Comparison of ENCODE assay signal across 8 cellular contexts in genomic region chr17:15502315-15503112, GRCh38. TPM values are rescaled to one million over a fixed set of nuclear protein-coding genes. Genes with fewer than 3 reads are reported as not detected.
A peak's percentile ranks its signal among the peaks of the same experiment; 100 is the strongest.
DNase-seq lines count a peak whose midpoint lies in the region; ATAC-seq and TF ChIP-seq lines count a peak whose summit lies in the region.

No MANE protein-coding gene starts in this region.

- H3K27ac ChIP-seq in OCI-LY3 (ENCODE audit: low read length), result no peak overlapping the region

- H2AFZ ChIP-seq in OCI-LY3 (ENCODE audit: low read depth, low read length), result 0 out of 2 replicates have a peak overlapping the region, but pooled peaks have one; percentile 59

- H3K79me2 ChIP-seq in OCI-LY3 (ENCODE audit: low read length), result no peaks in the 10 kb centered on the region

- no peak overlapping the region for H3K27ac Mint-ChIP-seq in activated T-cell treated with anti-CD3 and anti-CD28 coated beads, Interleukin-2, amount 50 U/mL, for 72 hours
- H3K27ac Mint-ChIP-seq in natural killer cell, result peak overlapping the region in 1 of 2 donors; percentile 41
- H3K27ac Mint-ChIP-seq in stimulated activated naive B cell treated with anti-CD40 and anti-IgM and Interleukin-4, amounts not matched to agents 10 μg/mL and 1 μg/mL and 100 μg/mL, for 72 hours, result peak overlapping the region; percentile 43

- H3K4me3 ChIP-seq in OCI-LY3 (ENCODE audit: low read length), result peak overlapping the region; percentile 76

- H3K9me3 ChIP-seq in OCI-LY3 (ENCODE audit: insufficient read depth, low read length), result no peaks in the 10 kb centered on the region

- no peaks in the 10 kb centered on the region for H3K27me3 Mint-ChIP-seq in activated T-cell treated with anti-CD3 and anti-CD28 coated beads, Interleukin-2, amount 50 U/mL, for 72 hours (ENCODE audit: low read depth)
- H3K27me3 Mint-ChIP-seq in natural killer cell (ENCODE audit: low read depth in 2 of 2), result no peaks in the 10 kb centered on the region
- H3K27me3 Mint-ChIP-seq in stimulated activated naive B cell treated with anti-CD40 and anti-IgM and Interleukin-4, amounts not matched to agents 10 μg/mL and 1 μg/mL and 100 μg/mL, for 72 hours, result no peaks in the 10 kb centered on the region

- no peaks in the 10 kb centered on the region for H3K9me3 Mint-ChIP-seq in activated T-cell treated with anti-CD3 and anti-CD28 coated beads, Interleukin-2, amount 50 U/mL, for 72 hours
- no peaks in the 10 kb centered on the region for H3K9me3 Mint-ChIP-seq in natural killer cell
- H3K9me3 Mint-ChIP-seq in stimulated activated naive B cell treated with anti-CD40 and anti-IgM and Interleukin-4, amounts not matched to agents 10 μg/mL and 1 μg/mL and 100 μg/mL, for 72 hours, result no peaks in the 10 kb centered on the region

- ATAC-seq in HG03064 (IDR thresholded peaks at IDR 0.05; ENCODE audit: low read depth, unreplicated experiment), result peak; percentile 79
- ATAC-seq in activated T-cell treated with anti-CD3 and anti-CD28 coated beads, Interleukin-2, amount 50 U/mL, for 72 hours (replicated peaks in 1 of 2), result peak; percentile 80 to 88
- peak; percentile 73 to 92 (median 75) for ATAC-seq in natural killer cell
- ATAC-seq in stimulated activated naive B cell treated with anti-CD40 and anti-IgM and Interleukin-4, amounts not matched to agents 10 μg/mL and 1 μg/mL and 100 μg/mL, for 72 hours (replicated peaks), result peak; percentile 92 to 96

- no peaks in the 10 kb centered on the region for H3K27me3 ChIP-seq in OCI-LY3 (ENCODE audit: low read depth, low read length)

- H3K36me3 Mint-ChIP-seq in activated T-cell treated with anti-CD3 and anti-CD28 coated beads, Interleukin-2, amount 50 U/mL, for 72 hours (ENCODE audit: insufficient read depth in 2 of 2), result peaks cover 0 to 2% of the 10 kb centered on the region in 2 donors
- no peaks in the 10 kb centered on the region for H3K36me3 Mint-ChIP-seq in natural killer cell
- peaks cover 20 to 38% of the 10 kb centered on the region in 2 donors for H3K36me3 Mint-ChIP-seq in stimulated activated naive B cell treated with anti-CD40 and anti-IgM and Interleukin-4, amounts not matched to agents 10 μg/mL and 1 μg/mL and 100 μg/mL, for 72 hours

- no peak overlapping the region for H3K4me3 Mint-ChIP-seq in activated T-cell treated with anti-CD3 and anti-CD28 coated beads, Interleukin-2, amount 50 U/mL, for 72 hours
- peak overlapping the region; percentile 71 for H3K4me3 Mint-ChIP-seq in natural killer cell
- H3K4me3 Mint-ChIP-seq in stimulated activated naive B cell treated with anti-CD40 and anti-IgM and Interleukin-4, amounts not matched to agents 10 μg/mL and 1 μg/mL and 100 μg/mL, for 72 hours, result peak overlapping the region; percentile 67 to 79

- H3K4me2 ChIP-seq in OCI-LY3 (ENCODE audit: low read length), result peak overlapping the region; percentile 88

- no peaks in the 10 kb centered on the region for H3K36me3 ChIP-seq in OCI-LY3 (replicated peaks; ENCODE audit: low read depth, low read length)

- DNase-seq in activated gamma-delta T cell treated with Interleukin-2 at 50 U/mL for 16 hours (peak; percentile 51), activated gamma-delta T cell (lab: John Stamatoyannopoulos, UW) (no peak), fibroblast of gingiva (ENCODE audit: low read depth) (peak; percentile 97), natural killer cell (peak; percentile 46)
- peak; percentile 75 to 76 for DNase-seq in activated T-cell treated with anti-CD3 and anti-CD28 coated beads, Interleukin-2, amount 50 U/mL, for 72 hours
- DNase-seq in stimulated activated naive B cell treated with anti-CD40 and anti-IgM and Interleukin-4, amounts not matched to agents 10 μg/mL and 1 μg/mL and 100 μg/mL, for 72 hours, result peak; percentile 76

- H4K20me1 ChIP-seq in OCI-LY3 (ENCODE audit: insufficient read depth, low read length), result no peaks in the 10 kb centered on the region

- H3K4me1 Mint-ChIP-seq in activated T-cell treated with anti-CD3 and anti-CD28 coated beads, Interleukin-2, amount 50 U/mL, for 72 hours (ENCODE audit: low read depth), result peaks cover 7% of the 10 kb centered on the region
- H3K4me1 Mint-ChIP-seq in natural killer cell, result peaks cover 7 to 13% of the 10 kb centered on the region in 2 donors
- H3K4me1 Mint-ChIP-seq in stimulated activated naive B cell treated with anti-CD40 and anti-IgM and Interleukin-4, amounts not matched to agents 10 μg/mL and 1 μg/mL and 100 μg/mL, for 72 hours, result peaks cover 12 to 23% of the 10 kb centered on the region in 2 donors

- peak; percentile 69 for TF ChIP-seq CTCF in OCI-LY3 (IDR thresholded peaks at IDR 0.05; ENCODE audit: low read depth, low read length)
- TF ChIP-seq CTCF in natural killer cell (IDR thresholded peaks at IDR 0.05), result peak; percentile 68

- H3K9ac ChIP-seq in OCI-LY3 (ENCODE audit: low read length), result peak overlapping the region; percentile 57

- no peaks in the 10 kb centered on the region; the same call in 1 of the 2 replicates for H3K4me1 ChIP-seq in OCI-LY3 (ENCODE audit: low read length)

- intact Hi-C loops in natural killer cell (cut with micrococcal nuclease), result loop anchor here (10.0 kb wide), 1 partner anchor 248 kb away; no protein-coding TSS in a partner anchor

RNA-seq across cellular contexts. Expression of gene CDRT4, which starts 35.1 kb away (rescaled TPM):
- total RNA-seq in activated T-cell treated with anti-CD3 and anti-CD28 coated beads, Interleukin-2, amount 50 U/mL, for 72 hours, result 10 to 100 TPM; 12.8 to 16.2 TPM
- 10 to 100 TPM in 2 of 3 donors, 1 to 10 TPM in 1; 5.5 to 14.0 (median 11.8) TPM for total RNA-seq in natural killer cell

Comparison
In these comparisons a context has a peak if more than half of its experiments do, and no peak if none do; other contexts are left out.
1. H3K4me3 Mint-ChIP-seq: peak in natural killer cell (single experiment) and stimulated activated naive B cell treated with anti-CD40 and anti-IgM and Interleukin-4, amounts not matched to agents 10 μg/mL and 1 μg/mL and 100 μg/mL, for 72 hours (2 of 2); none in activated T-cell treated with anti-CD3 and anti-CD28 coated beads, Interleukin-2, amount 50 U/mL, for 72 hours (0 of 2).
2. Peak in every context shown above with its lines, with median percentiles within 50 percentile points of each other: ATAC-seq.